Comparison of ENCODE assay signal across 12 cellular contexts in genomic region chr20:18728867-18729224, GRCh38.
DNase-seq lines count a peak whose midpoint lies in the region; ATAC-seq and TF ChIP-seq lines count a peak whose summit lies in the region.
"Had no signal": no experiment of that assay in that cellular context is flagged by ENCODE, and none has a peak within 500 bp of the region (broad histone marks: within the 10 kb centered on the region; RNA-seq: fewer than 3 reads in every experiment).

No MANE protein-coding gene starts in this region.

- ATAC-seq in GM18505 (IDR thresholded peaks at IDR 0.05; ENCODE audit: unreplicated experiment) (peak; percentile 42), GM21381 (IDR thresholded peaks at IDR 0.05; ENCODE audit: unreplicated experiment) (peak; percentile 39), HG02970 (IDR thresholded peaks at IDR 0.05; ENCODE audit: low FRiP score, unreplicated experiment) (peak; percentile 21), HG03575 (IDR thresholded peaks at IDR 0.05; ENCODE audit: extremely low read depth, insufficient number of reproducible peaks, low FRiP score, unreplicated experiment) (peak; percentile 14), omental fat pad (ENCODE audit: low FRiP score) (no peak)

- no peak for TF ChIP-seq POLR2A in GM18505 (IDR thresholded peaks at IDR 0.05; ENCODE audit: borderline replicate concordance, extremely low read depth, insufficient read depth, insufficient read length)

- no peak for DNase-seq in NCI-H510A (lab: John Stamatoyannopoulos, UW)
- no peak for DNase-seq in omental fat pad (ENCODE audit: low spot score)
- DNase-seq in NCI-H226, result no peak
- DNase-seq in cerebellar nuclear complex (lab: John Stamatoyannopoulos, UW), result no peak
- DNase-seq: activated CD4-positive, alpha-beta memory T cell treated with anti-CD3 and anti-CD28 coated beads, Interleukin-2, amount 10 ng/mL, durations not matched to agents 7 days and 5 days; NCI-H446 treated with DMSO at 0.1 percent for 48 hours; SW 1271; upper lobe of left lung had no signal

- no peak for TF ChIP-seq CTCF in omental fat pad (IDR thresholded peaks at IDR 0.05)
